Comparison of ENCODE assay signal across 8 cellular contexts in the genomic region with DNA sequence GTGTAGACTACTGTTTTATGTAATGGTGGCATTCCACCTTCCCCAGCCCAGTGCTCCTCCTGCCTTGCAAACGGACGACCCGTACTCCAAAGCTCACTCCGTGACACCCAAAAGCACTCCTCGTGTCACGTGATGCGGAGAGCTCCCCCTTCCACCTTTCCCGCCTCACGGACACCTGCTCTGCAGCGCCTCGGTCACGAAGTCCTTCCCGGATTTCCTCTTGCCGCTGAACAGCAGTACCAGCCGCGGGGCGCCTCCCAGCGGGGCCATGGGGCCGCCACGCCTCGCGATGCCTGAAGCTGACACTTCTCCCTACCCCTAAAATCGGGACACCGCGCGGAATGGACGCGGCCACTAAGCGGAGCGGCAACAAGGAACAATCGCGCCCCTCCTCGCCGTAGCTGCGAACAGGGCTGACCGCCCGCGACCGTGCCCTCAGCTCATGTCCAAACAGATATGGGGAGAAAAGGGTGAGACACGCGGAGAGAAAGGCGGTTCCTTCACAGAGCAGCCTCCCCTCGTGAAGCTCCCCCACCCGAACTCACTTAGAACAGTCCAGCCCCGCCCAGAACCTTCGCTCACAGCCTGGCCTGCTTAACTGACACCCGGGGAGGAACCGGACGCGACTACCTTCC. TPM values are rescaled to one million over a fixed set of nuclear protein-coding genes. Genes with fewer than 3 reads are reported as not detected.
DNase-seq lines count a peak whose midpoint lies in the region; ATAC-seq and TF ChIP-seq lines count a peak whose summit lies in the region.

Gene PMVK, minus strand, starts transcription at position 304 of the 635 bp plus-strand sequence. Its CDS starts 34 bp downstream, at position 270.

- peak; percentile 98 for DNase-seq in NCI-H1694 treated with DMSO at 0.1 percent for 48 hours (lab: John Stamatoyannopoulos, UW)
- peak; percentile 87 to 89 (median 89) for DNase-seq in T-helper 17 cell
- peak; percentile 81 to 99 (median 95) for DNase-seq in anterior cingulate cortex (lab: John Stamatoyannopoulos, UW)
- DNase-seq in right cardiac atrium: peak; percentile 96 to 98 (median 97)
- peak; percentile 98 for DNase-seq in putamen (ENCODE audit: low spot score)
- DNase-seq in vagina (ENCODE audit: extremely low spot score in 2 of 2): peak in 1 of 2 donors; percentile 98

- H3K4me3 ChIP-seq in right cardiac atrium (ENCODE audit: low read length) (peak within 1 kb of the TSS; percentile 74), vagina (peak within 1 kb of the TSS; percentile 56 to 87)

- WGBS in right cardiac atrium: under 1% methylated on average over 50 of the region's 50 CpGs

- peaks cover 57% of the 10 kb centered on the region for H3K4me1 Mint-ChIP-seq in T-helper 17 cell

- H3K27me3 Mint-ChIP-seq in T-helper 17 cell: no peaks in the 10 kb centered on the region

- TF ChIP-seq CTCF in vagina (IDR thresholded peaks at IDR 0.05): peak; percentile 3 to 51 (median 29)

- H3K4me3 Mint-ChIP-seq in T-helper 17 cell: peak within 1 kb of the TSS; percentile 99

- TF ChIP-seq POLR2A in GM15510 (IDR thresholded peaks at IDR 0.05; ENCODE audit: borderline replicate concordance, extremely low read depth, insufficient read length): peak; percentile 72
- TF ChIP-seq POLR2A in vagina (IDR thresholded peaks at IDR 0.05): peak; percentile 9 to 45

- H3K27ac Mint-ChIP-seq in T-helper 17 cell: peak within 1 kb of the TSS; percentile 100

- peaks cover 2% of the 10 kb centered on the region for H3K36me3 Mint-ChIP-seq in T-helper 17 cell (ENCODE audit: low read depth)

- H3K4me1 ChIP-seq in right cardiac atrium (ENCODE audit: control insufficient read depth, insufficient read depth, low read length): peaks cover 9% of the 10 kb centered on the region
- H3K4me1 ChIP-seq in vagina: peaks cover 53% of the 10 kb centered on the region

- H3K9me3 ChIP-seq in T-helper 17 cell (ENCODE audit: control insufficient read depth, low read length, poor library complexity, severe bottlenecking): no peaks in the 10 kb centered on the region
- H3K9me3 ChIP-seq in right cardiac atrium (ENCODE audit: control insufficient read depth, low read length): no peaks in the 10 kb centered on the region
- H3K9me3 ChIP-seq in vagina: no peaks in the 10 kb centered on the region

- no peaks in the 10 kb centered on the region for H3K27me3 ChIP-seq in right cardiac atrium (ENCODE audit: control insufficient read depth, insufficient read depth)
- H3K27me3 ChIP-seq in vagina: no peaks in the 10 kb centered on the region

- intact Hi-C loops in right cardiac atrium (cut with DNase I) (no loop called here), vagina (cut with DNase I) (loop anchor here (5.0 kb wide), 1 partner anchor 126 kb away; the partner anchor contains the start of gene EFNA4)

- no peaks in the 10 kb centered on the region for H3K36me3 ChIP-seq in vagina

- H3K27ac ChIP-seq in right cardiac atrium (ENCODE audit: low read length) (peak within 1 kb of the TSS; percentile 86), vagina (peak within 1 kb of the TSS; percentile 99)

- ATAC-seq in HG02885 (IDR thresholded peaks at IDR 0.05; ENCODE audit: poor library complexity, unreplicated experiment): peak; percentile 82
- ATAC-seq in T-helper 17 cell: peak; percentile 80
- peak; percentile 95 to 96 for ATAC-seq in right cardiac atrium

RNA-seq across cellular contexts. Expression of gene PMVK, which starts in this region (rescaled TPM):
- total RNA-seq in T-helper 17 cell (10 to 100 TPM; 19.0 to 19.9 TPM), right cardiac atrium (10 to 100 TPM; 51.5 to 74.3 (median 61.8) TPM), vagina (20.6 TPM)
- polyA plus RNA-seq in right cardiac atrium: 74.0 TPM
